ENCODE assay signal across 13 cellular contexts in the genomic region with DNA sequence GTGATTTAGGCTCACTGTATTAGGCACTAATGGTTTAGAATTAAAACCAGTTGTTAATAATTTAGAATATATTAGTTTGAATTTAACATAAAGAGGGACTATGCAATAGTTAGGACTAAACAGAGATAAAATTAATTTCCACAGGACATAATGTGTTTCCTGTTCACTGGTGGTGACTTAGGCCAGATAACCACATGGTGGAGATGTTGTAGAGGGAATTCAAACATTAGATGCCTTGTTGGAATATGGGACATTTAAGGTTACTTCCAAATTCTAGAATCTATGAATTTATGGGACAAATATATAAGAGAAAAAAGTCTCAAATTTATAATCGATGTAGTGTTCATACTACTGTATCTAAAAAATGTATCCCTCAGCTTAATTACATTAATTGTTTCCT.
DNase-seq lines count a peak whose midpoint lies in the region; TF ChIP-seq lines count a peak whose summit lies in the region.
"Had no signal": no experiment of that assay in that cellular context is flagged by ENCODE, and none has a peak within 500 bp of the region (broad histone marks: within the 10 kb centered on the region; RNA-seq: fewer than 3 reads in every experiment).

No MANE protein-coding gene starts in this region.

- H3K9me3 ChIP-seq in AG04450 (ENCODE audit: control insufficient read depth, insufficient read depth, low read length) (no peaks in the 10 kb centered on the region), endodermal cell (ENCODE audit: control insufficient read depth, low read length) (no peaks in the 10 kb centered on the region)
- H3K9me3 ChIP-seq: neutrophil, stomach had no signal

- H3K27ac ChIP-seq in AG04450 (ENCODE audit: low read depth, low read length) (no peak overlapping the region), endodermal cell (ENCODE audit: low read depth, low read length) (no peak overlapping the region)
- H3K27ac ChIP-seq: C4-2B, neutrophil, stomach had no signal

- POLR2A ChIA-PET in AG04450 (lab: Yijun Ruan, JAX): no interaction called here

- H3K27me3 ChIP-seq in AG04450 (ENCODE audit: control insufficient read depth, insufficient read depth, low read length) (no peaks in the 10 kb centered on the region), endodermal cell (ENCODE audit: control insufficient read depth, insufficient read depth, low read length, poor library complexity, severe bottlenecking) (no peaks in the 10 kb centered on the region)
- H3K27me3 ChIP-seq: neutrophil, stomach had no signal

- H3K36me3 ChIP-seq in endodermal cell (ENCODE audit: control insufficient read depth, insufficient read depth, low read length): no peaks in the 10 kb centered on the region
- H3K36me3 ChIP-seq: neutrophil, stomach had no signal

- H3K4me3 Mint-ChIP-seq in endodermal cell: no peak overlapping the region

- no peaks in the 10 kb centered on the region for H3K9me3 Mint-ChIP-seq in endodermal cell

- no peaks in the 10 kb centered on the region for H3K27me3 Mint-ChIP-seq in endodermal cell (ENCODE audit: insufficient read depth)

- no peak overlapping the region for H3K27ac Mint-ChIP-seq in endodermal cell

- no CpG with 5 or more reads among the region's 1 CpG for WGBS in endodermal cell (ENCODE audit: insufficient coverage in 1 of 2, insufficient read length in 1 of 2), 2 experiments

- no peak overlapping the region for H3K4me3 ChIP-seq in AG04450 (ENCODE audit: low read depth, low read length)
- no peak overlapping the region for H3K4me3 ChIP-seq in endodermal cell (ENCODE audit: low read length)
- H3K4me3 ChIP-seq: stomach had no signal

- H3K9ac ChIP-seq in endodermal cell (ENCODE audit: extremely low read depth, low read length, poor library complexity, severe bottlenecking): no peak overlapping the region

- H3K4me1 Mint-ChIP-seq in endodermal cell: no peaks in the 10 kb centered on the region

- DNase-seq in AG04450 (ENCODE audit: low read depth, low spot score) (no peak), HPDE6-E6E7 (ENCODE audit: extremely low spot score) (peak; percentile 3), NCI-H82 (lab: John Stamatoyannopoulos, UW) (peak; percentile 71), endodermal cell (no peak), T-helper 9 cell (no peak), T-helper 2 cell (no peak), SIG-M5 treated with dmso at 0.1 percent for 504 hours (lab: John Stamatoyannopoulos, UW; ENCODE audit: unreplicated experiment) (no peak), cerebellar nuclear complex (lab: John Stamatoyannopoulos, UW) (no peak)
- DNase-seq: activated T-cell treated with anti-CD3 and anti-CD28 coated beads for 4 hours, stomach, T1000 had no signal

- no peaks in the 10 kb centered on the region for H3K4me1 ChIP-seq in endodermal cell (ENCODE audit: control insufficient read depth, insufficient read depth, low read length)
- H3K4me1 ChIP-seq: stomach had no signal

- CTCF ChIA-PET in AG04450 (lab: Charles Lee): interaction anchor here (0.9 to 1.3 kb wide), 2 partner anchors 237 to 240 kb away, joined by 3 to 5 read pairs; no protein-coding TSS in a partner anchor

- H3K36me3 Mint-ChIP-seq in endodermal cell (ENCODE audit: low read depth): no peaks in the 10 kb centered on the region

- TF ChIP-seq CTCF in AG04450 (IDR thresholded peaks at IDR 0.05; ENCODE audit: low read depth, low read length): peak; percentile 34
- TF ChIP-seq CTCF in endodermal cell (conservative IDR thresholded peaks at IDR 0.05): peak; percentile 38

Comparison
In these comparisons a context has a peak if more than half of its experiments do, and no peak if none do; other contexts are left out.
1. DNase-seq: peak in HPDE6-E6E7 (single experiment) and NCI-H82 (single experiment); none in AG04450 (single experiment), endodermal cell (single experiment), T-helper 9 cell (single experiment), T-helper 2 cell (0 of 5), SIG-M5 treated with dmso at 0.1 percent for 504 hours (single experiment) and cerebellar nuclear complex (0 of 2).